In the genomic region with DNA sequence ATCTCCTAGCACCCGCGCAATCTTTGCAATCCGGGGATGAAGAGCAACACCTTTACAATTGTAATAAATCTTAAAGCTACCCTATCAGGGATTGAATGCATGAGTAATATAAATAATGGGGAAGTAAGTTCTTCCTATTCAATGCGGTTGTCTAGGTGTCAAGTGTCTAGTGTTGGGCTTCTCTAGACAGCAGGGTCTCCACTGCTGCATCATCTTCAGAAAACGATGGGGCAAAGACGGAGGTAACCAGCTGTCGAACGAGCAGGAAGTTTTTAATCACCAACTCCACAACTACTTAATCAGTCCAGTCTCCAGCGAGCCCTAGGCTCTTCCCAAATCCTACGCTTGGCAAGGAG, we compare ENCODE assay signal across 8 cellular contexts. TPM values are rescaled to one million over a fixed set of nuclear protein-coding genes. Genes with fewer than 3 reads are reported as not detected.
DNase-seq lines count a peak whose midpoint lies in the region; ATAC-seq and TF ChIP-seq lines count a peak whose summit lies in the region.

No MANE protein-coding gene starts in this region.

- H3K9me3 ChIP-seq in iPS DF 6.9 (ENCODE audit: control insufficient read depth, insufficient read depth, low read length) = no peaks in the 10 kb centered on the region

- peak overlapping the region; percentile 93 for H3K4me3 Mint-ChIP-seq in WTC11
- H3K4me3 Mint-ChIP-seq in stimulated activated naive CD8-positive, alpha-beta T cell treated with anti-CD3 and anti-CD28 coated beads, Interleukin-15, Interleukin-2, amounts not matched to agents 100 ng/mL and 50 ng/mL, for 24 hours = peak overlapping the region; percentile 94

- POLR2A ChIA-PET in WTC11 (lab: Charles Lee) = no interaction called here

- H3K27ac ChIP-seq in ACC112 (ENCODE audit: low read depth, low read length) (peak overlapping the region; percentile 92), iPS DF 6.9 (ENCODE audit: low read length) (no peak overlapping the region)

- ATAC-seq in GM18873 (IDR thresholded peaks at IDR 0.05; ENCODE audit: low FRiP score, unreplicated experiment) (peak; percentile 20), HG03135 (IDR thresholded peaks at IDR 0.05; ENCODE audit: unreplicated experiment) (peak; percentile 20), WTC11 (peak; percentile 8)

- H3K4me1 ChIP-seq in ACC112 (ENCODE audit: control insufficient read depth, insufficient read depth, low read length, unreplicated experiment) (peaks cover 20% of the 10 kb centered on the region), iPS DF 6.9 (ENCODE audit: control insufficient read depth, insufficient read depth, low read length) (no peaks in the 10 kb centered on the region)

- peaks cover 39% of the 10 kb centered on the region for H3K79me2 ChIP-seq in ACC112 (ENCODE audit: control insufficient read depth, insufficient read depth, low read length, unreplicated experiment)

- H3K36me3 Mint-ChIP-seq in WTC11 = peaks cover 16% of the 10 kb centered on the region
- H3K36me3 Mint-ChIP-seq in stimulated activated naive CD8-positive, alpha-beta T cell treated with anti-CD3 and anti-CD28 coated beads, Interleukin-15, Interleukin-2, amounts not matched to agents 100 ng/mL and 50 ng/mL, for 24 hours (ENCODE audit: low read depth) = peaks cover 3% of the 10 kb centered on the region

- peaks cover 13% of the 10 kb centered on the region for H3K27me3 Mint-ChIP-seq in WTC11 (ENCODE audit: low read depth)
- H3K27me3 Mint-ChIP-seq in stimulated activated naive CD8-positive, alpha-beta T cell treated with anti-CD3 and anti-CD28 coated beads, Interleukin-15, Interleukin-2, amounts not matched to agents 100 ng/mL and 50 ng/mL, for 24 hours = no peaks in the 10 kb centered on the region

- H2AFZ ChIP-seq in ACC112 (ENCODE audit: low read length, unreplicated experiment) = peak overlapping the region; percentile 52

- DNase-seq in WTC11 (ENCODE audit: low spot score) = no peak
- DNase-seq in iPS DF 6.9 (ENCODE audit: low read depth, low spot score) = no peak
- no peak for DNase-seq in NCI-H1048 (lab: John Stamatoyannopoulos, UW)
- no peak for DNase-seq in effector CD4-positive, alpha-beta T cell

- H3K27me3 ChIP-seq in ACC112 (ENCODE audit: insufficient read depth, low read length) = no peaks in the 10 kb centered on the region
- H3K27me3 ChIP-seq in iPS DF 6.9 (ENCODE audit: control insufficient read depth, insufficient read depth, low read length) = no peaks in the 10 kb centered on the region

- H3K4me3 ChIP-seq in ACC112 (ENCODE audit: low read depth, low read length) (peak overlapping the region; percentile 83), iPS DF 6.9 (ENCODE audit: low read length) (peak overlapping the region; percentile 89; the same call in 1 of the 2 replicates)

- H3K36me3 ChIP-seq in ACC112 (ENCODE audit: insufficient read depth, low read length) (no peaks in the 10 kb centered on the region), iPS DF 6.9 (ENCODE audit: control insufficient read depth, insufficient read depth, low read length) (no peaks in the 10 kb centered on the region)

- H3K9me3 Mint-ChIP-seq in WTC11 = peaks cover 25% of the 10 kb centered on the region
- H3K9me3 Mint-ChIP-seq in stimulated activated naive CD8-positive, alpha-beta T cell treated with anti-CD3 and anti-CD28 coated beads, Interleukin-15, Interleukin-2, amounts not matched to agents 100 ng/mL and 50 ng/mL, for 24 hours = no peaks in the 10 kb centered on the region

- no CpG with 5 or more reads among the region's 10 CpGs for WGBS in iPS DF 6.9 (ENCODE audit: insufficient coverage, insufficient read length)

- CTCF ChIA-PET in WTC11 (lab: Charles Lee) = interaction anchor here (1.5 to 2.3 kb wide), 6 partner anchors 129 to 460 kb away, joined by 4 to 42 read pairs (median 6); no protein-coding TSS in a partner anchor

- H3K27ac Mint-ChIP-seq in WTC11 = peak overlapping the region; percentile 99
- H3K27ac Mint-ChIP-seq in stimulated activated naive CD8-positive, alpha-beta T cell treated with anti-CD3 and anti-CD28 coated beads, Interleukin-15, Interleukin-2, amounts not matched to agents 100 ng/mL and 50 ng/mL, for 24 hours = peak overlapping the region; percentile 99

- no peak for TF ChIP-seq CTCF in WTC11 (IDR thresholded peaks at IDR 0.05)

- peaks cover 10% of the 10 kb centered on the region for H3K4me1 Mint-ChIP-seq in WTC11
- peaks cover 38% of the 10 kb centered on the region for H3K4me1 Mint-ChIP-seq in stimulated activated naive CD8-positive, alpha-beta T cell treated with anti-CD3 and anti-CD28 coated beads, Interleukin-15, Interleukin-2, amounts not matched to agents 100 ng/mL and 50 ng/mL, for 24 hours (ENCODE audit: low read depth)

TF ChIP-seq in WTC11, 78 proteins besides CTCF, POLR2A, EP300 and RAD21 (continues in another document):
- TF ChIP-seq, protein P1, sequence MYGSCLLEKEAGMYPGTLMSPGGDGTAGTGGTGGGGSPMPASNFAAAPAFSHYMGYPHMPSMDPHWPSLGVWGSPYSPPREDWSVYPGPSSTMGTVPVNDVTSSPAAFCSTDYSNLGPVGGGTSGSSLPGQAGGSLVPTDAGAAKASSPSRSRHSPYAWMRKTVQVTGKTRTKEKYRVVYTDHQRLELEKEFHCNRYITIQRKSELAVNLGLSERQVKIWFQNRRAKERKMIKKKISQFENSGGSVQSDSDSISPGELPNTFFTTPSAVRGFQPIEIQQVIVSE (CRISPR knock-in tag; IDR thresholded peaks at IDR 0.05; ENCODE audit: borderline replicate concordance) = no peak
- TF ChIP-seq, protein P2, sequence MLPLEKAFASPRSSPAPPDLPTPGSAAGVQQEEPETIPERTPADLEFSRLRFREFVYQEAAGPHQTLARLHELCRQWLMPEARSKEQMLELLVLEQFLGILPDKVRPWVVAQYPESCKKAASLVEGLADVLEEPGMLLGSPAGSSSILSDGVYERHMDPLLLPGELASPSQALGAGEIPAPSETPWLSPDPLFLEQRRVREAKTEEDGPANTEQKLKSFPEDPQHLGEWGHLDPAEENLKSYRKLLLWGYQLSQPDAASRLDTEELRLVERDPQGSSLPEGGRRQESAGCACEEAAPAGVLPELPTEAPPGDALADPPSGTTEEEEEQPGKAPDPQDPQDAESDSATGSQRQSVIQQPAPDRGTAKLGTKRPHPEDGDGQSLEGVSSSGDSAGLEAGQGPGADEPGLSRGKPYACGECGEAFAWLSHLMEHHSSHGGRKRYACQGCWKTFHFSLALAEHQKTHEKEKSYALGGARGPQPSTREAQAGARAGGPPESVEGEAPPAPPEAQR (CRISPR knock-in tag; IDR thresholded peaks at IDR 0.05) = no peak
- TF ChIP-seq, protein P3, sequence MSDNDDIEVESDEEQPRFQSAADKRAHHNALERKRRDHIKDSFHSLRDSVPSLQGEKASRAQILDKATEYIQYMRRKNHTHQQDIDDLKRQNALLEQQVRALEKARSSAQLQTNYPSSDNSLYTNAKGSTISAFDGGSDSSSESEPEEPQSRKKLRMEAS (CRISPR knock-in tag; IDR thresholded peaks at IDR 0.05) = no peak
- TF ChIP-seq SMAD4 (CRISPR knock-in tag; IDR thresholded peaks at IDR 0.05) (no peak), TCF7 (CRISPR knock-in tag; IDR thresholded peaks at IDR 0.05; ENCODE audit: low read depth) (no peak)
- TF ChIP-seq, protein P4, sequence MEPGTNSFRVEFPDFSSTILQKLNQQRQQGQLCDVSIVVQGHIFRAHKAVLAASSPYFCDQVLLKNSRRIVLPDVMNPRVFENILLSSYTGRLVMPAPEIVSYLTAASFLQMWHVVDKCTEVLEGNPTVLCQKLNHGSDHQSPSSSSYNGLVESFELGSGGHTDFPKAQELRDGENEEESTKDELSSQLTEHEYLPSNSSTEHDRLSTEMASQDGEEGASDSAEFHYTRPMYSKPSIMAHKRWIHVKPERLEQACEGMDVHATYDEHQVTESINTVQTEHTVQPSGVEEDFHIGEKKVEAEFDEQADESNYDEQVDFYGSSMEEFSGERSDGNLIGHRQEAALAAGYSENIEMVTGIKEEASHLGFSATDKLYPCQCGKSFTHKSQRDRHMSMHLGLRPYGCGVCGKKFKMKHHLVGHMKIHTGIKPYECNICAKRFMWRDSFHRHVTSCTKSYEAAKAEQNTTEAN (CRISPR knock-in tag; IDR thresholded peaks at IDR 0.05) = no peak
- TF ChIP-seq, protein P5, sequence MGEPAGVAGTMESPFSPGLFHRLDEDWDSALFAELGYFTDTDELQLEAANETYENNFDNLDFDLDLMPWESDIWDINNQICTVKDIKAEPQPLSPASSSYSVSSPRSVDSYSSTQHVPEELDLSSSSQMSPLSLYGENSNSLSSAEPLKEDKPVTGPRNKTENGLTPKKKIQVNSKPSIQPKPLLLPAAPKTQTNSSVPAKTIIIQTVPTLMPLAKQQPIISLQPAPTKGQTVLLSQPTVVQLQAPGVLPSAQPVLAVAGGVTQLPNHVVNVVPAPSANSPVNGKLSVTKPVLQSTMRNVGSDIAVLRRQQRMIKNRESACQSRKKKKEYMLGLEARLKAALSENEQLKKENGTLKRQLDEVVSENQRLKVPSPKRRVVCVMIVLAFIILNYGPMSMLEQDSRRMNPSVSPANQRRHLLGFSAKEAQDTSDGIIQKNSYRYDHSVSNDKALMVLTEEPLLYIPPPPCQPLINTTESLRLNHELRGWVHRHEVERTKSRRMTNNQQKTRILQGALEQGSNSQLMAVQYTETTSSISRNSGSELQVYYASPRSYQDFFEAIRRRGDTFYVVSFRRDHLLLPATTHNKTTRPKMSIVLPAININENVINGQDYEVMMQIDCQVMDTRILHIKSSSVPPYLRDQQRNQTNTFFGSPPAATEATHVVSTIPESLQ (CRISPR knock-in tag; IDR thresholded peaks at IDR 0.05) = no peak
- TF ChIP-seq, protein P6, sequence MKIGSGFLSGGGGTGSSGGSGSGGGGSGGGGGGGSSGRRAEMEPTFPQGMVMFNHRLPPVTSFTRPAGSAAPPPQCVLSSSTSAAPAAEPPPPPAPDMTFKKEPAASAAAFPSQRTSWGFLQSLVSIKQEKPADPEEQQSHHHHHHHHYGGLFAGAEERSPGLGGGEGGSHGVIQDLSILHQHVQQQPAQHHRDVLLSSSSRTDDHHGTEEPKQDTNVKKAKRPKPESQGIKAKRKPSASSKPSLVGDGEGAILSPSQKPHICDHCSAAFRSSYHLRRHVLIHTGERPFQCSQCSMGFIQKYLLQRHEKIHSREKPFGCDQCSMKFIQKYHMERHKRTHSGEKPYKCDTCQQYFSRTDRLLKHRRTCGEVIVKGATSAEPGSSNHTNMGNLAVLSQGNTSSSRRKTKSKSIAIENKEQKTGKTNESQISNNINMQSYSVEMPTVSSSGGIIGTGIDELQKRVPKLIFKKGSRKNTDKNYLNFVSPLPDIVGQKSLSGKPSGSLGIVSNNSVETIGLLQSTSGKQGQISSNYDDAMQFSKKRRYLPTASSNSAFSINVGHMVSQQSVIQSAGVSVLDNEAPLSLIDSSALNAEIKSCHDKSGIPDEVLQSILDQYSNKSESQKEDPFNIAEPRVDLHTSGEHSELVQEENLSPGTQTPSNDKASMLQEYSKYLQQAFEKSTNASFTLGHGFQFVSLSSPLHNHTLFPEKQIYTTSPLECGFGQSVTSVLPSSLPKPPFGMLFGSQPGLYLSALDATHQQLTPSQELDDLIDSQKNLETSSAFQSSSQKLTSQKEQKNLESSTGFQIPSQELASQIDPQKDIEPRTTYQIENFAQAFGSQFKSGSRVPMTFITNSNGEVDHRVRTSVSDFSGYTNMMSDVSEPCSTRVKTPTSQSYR (CRISPR knock-in tag; IDR thresholded peaks at IDR 0.05) = no peak

RNA-seq across cellular contexts. Expression of a gene that starts 0.6 kb away (rescaled TPM):
- total RNA-seq in WTC11 (2021) = 9.0 to 12.0 TPM (median 11.1 TPM) in 3 replicates
